In genomic region chr1:39295901-39296300, GRCh38 we compare ENCODE assay signal across 18 cellular contexts.
DNase-seq lines count a peak whose midpoint lies in the region; ATAC-seq and TF ChIP-seq lines count a peak whose summit lies in the region.
"Had no signal": no experiment of that assay in that cellular context is flagged by ENCODE, and none has a peak within 500 bp of the region (broad histone marks: within the 10 kb centered on the region; RNA-seq: fewer than 3 reads in every experiment).

No MANE protein-coding gene starts in this region.

- no peak overlapping the region for H3K4me2 ChIP-seq in neuronal stem cell (ENCODE audit: insufficient read depth, low read length, poor library complexity, severe bottlenecking)

- no peak overlapping the region for H3K9ac ChIP-seq in neuronal stem cell (ENCODE audit: low read depth, low read length, poor library complexity)

- no peak overlapping the region for H2BK5ac ChIP-seq in neuronal stem cell (ENCODE audit: low read length)

- no peak overlapping the region for H3K4ac ChIP-seq in neuronal stem cell (ENCODE audit: low read length)

- H3K27ac Mint-ChIP-seq in WTC11 = peak overlapping the region; percentile 63; the same call in 1 of the 2 replicates
- H3K27ac Mint-ChIP-seq: activated B cell treated with CpG ODN at 0.5 μM for 24 hours had no signal

- H2BK120ac ChIP-seq in neuronal stem cell (ENCODE audit: low read depth, low read length) = no peak overlapping the region

- H3K27ac ChIP-seq in foreskin keratinocyte = no peak overlapping the region
- no peak overlapping the region for H3K27ac ChIP-seq in neuronal stem cell (replicated peaks; ENCODE audit: low read length)
- H3K27ac ChIP-seq: coronary artery, suprapubic skin had no signal

- H2BK15ac ChIP-seq in neuronal stem cell (ENCODE audit: low read length) = no peak overlapping the region

- H3K27me3 ChIP-seq in foreskin keratinocyte (no peaks in the 10 kb centered on the region), neuronal stem cell (ENCODE audit: control insufficient read depth in 3 of 3, insufficient read depth in 3 of 3, low read depth in 1 of 3, low read length in 3 of 3) (no peaks in the 10 kb centered on the region)
- H3K27me3 ChIP-seq: heart left ventricle, suprapubic skin had no signal

- H3K27me3 Mint-ChIP-seq in WTC11 (ENCODE audit: low read depth) = no peaks in the 10 kb centered on the region
- H3K27me3 Mint-ChIP-seq: activated B cell treated with CpG ODN at 0.5 μM for 24 hours, T-cell had no signal

- H3K4me3 ChIP-seq in neuronal stem cell (ENCODE audit: low read length in 2 of 2) = no peak overlapping the region
- H3K4me3 ChIP-seq: coronary artery, HAP-1, heart left ventricle, suprapubic skin had no signal

- H3K4me1 Mint-ChIP-seq in WTC11 = no peaks in the 10 kb centered on the region
- H3K4me1 Mint-ChIP-seq: activated B cell treated with CpG ODN at 0.5 μM for 24 hours, T-cell had no signal

- TF ChIP-seq CTCF in WTC11 (IDR thresholded peaks at IDR 0.05) = no peak
- no peak for TF ChIP-seq CTCF in foreskin keratinocyte (conservative IDR thresholded peaks at IDR 0.05)

- H3K14ac ChIP-seq in neuronal stem cell (ENCODE audit: low read length) = no peak overlapping the region

- no peak overlapping the region for H2BK12ac ChIP-seq in neuronal stem cell (ENCODE audit: low read length)

- no peak overlapping the region for H4K91ac ChIP-seq in neuronal stem cell (ENCODE audit: low read depth, low read length, poor library complexity)

- peaks cover 81% of the 10 kb centered on the region for H3K36me3 Mint-ChIP-seq in WTC11

- no peak overlapping the region for H3K4me3 Mint-ChIP-seq in WTC11
- H3K4me3 Mint-ChIP-seq: activated B cell treated with CpG ODN at 0.5 μM for 24 hours, neural crest cell, T-cell had no signal

- no peak overlapping the region for H2AK5ac ChIP-seq in neuronal stem cell (ENCODE audit: low read depth, low read length)

- H3K9me3 Mint-ChIP-seq in WTC11 = no peaks in the 10 kb centered on the region
- H3K9me3 Mint-ChIP-seq: activated B cell treated with CpG ODN at 0.5 μM for 24 hours, neural crest cell, T-cell had no signal

- H3K36me3 ChIP-seq in neuronal stem cell (replicated peaks in 1 of 2; ENCODE audit: control insufficient read depth in 2 of 2, insufficient read depth in 2 of 2, low read length in 2 of 2) = peaks cover 37 to 95% of the 10 kb centered on the region in 2 donors

- no peaks in the 10 kb centered on the region for H3K9me3 ChIP-seq in neuronal stem cell (replicated peaks in 1 of 2; ENCODE audit: control insufficient read depth in 2 of 2, insufficient read depth in 1 of 2, low read depth in 1 of 2, low read length in 2 of 2)
- H3K9me3 ChIP-seq: HAP-1, heart left ventricle, suprapubic skin had no signal

- WGBS in neuronal stem cell (ENCODE audit: extremely low coverage in 2 of 2, insufficient read length in 2 of 2, insufficient replicate concordance in 1 of 2), 2 donors = no CpG with 5 or more reads among the region's 2 CpGs

- H3K18ac ChIP-seq in neuronal stem cell (ENCODE audit: low read length) = no peak overlapping the region

- H3K4me1 ChIP-seq in foreskin keratinocyte (peaks cover 14% of the 10 kb centered on the region), neuronal stem cell (ENCODE audit: control insufficient read depth in 2 of 2, insufficient read depth in 1 of 2, low read depth in 1 of 2, low read length in 2 of 2) (peaks cover 2 to 5% of the 10 kb centered on the region in 2 donors)
- H3K4me1 ChIP-seq: suprapubic skin had no signal

- POLR2A ChIA-PET in WTC11 (lab: Charles Lee) = no interaction called here

- H3K79me1 ChIP-seq in neuronal stem cell (ENCODE audit: low read depth, low read length) = peaks cover 2% of the 10 kb centered on the region

- no peak overlapping the region for H3K23ac ChIP-seq in neuronal stem cell (ENCODE audit: low read depth, low read length, poor library complexity)

- ATAC-seq in WTC11 = no peak
- peak; percentile 88 for ATAC-seq in foreskin keratinocyte
- ATAC-seq: heart left ventricle, Right ventricle myocardium inferior, T-cell had no signal

- CTCF ChIA-PET in WTC11 (lab: Charles Lee) = no interaction called here

- DNase-seq in stimulated activated CD4-positive, alpha-beta T cell treated with anti-CD3 and anti-CD28 coated beads, Interleukin-15, amount 100 ng/mL, for 24 hours = peak; percentile 5
- no peak for DNase-seq in stimulated activated CD4-positive, alpha-beta T cell treated with anti-CD3 and anti-CD28 coated beads, Interleukin-2, amount 100 ng/mL, for 48 hours
- no peak for DNase-seq in WTC11 (ENCODE audit: low spot score)
- DNase-seq in foreskin keratinocyte = peak; percentile 47 to 66
- DNase-seq in effector CD8-positive, alpha-beta T cell (lab: John Stamatoyannopoulos, UW) = no peak
- no peak for DNase-seq in neuronal stem cell (ENCODE audit: low spot score)
- DNase-seq in ecto neural progenitor cell (ENCODE audit: low spot score) = no peak
- DNase-seq: activated B cell treated with CpG ODN at 0.5 μM for 24 hours, heart left ventricle, mesenchymal stem cell, NCI-H1694, NCI-H446 treated with DMSO at 0.1 percent for 48 hours, T-cell had no signal

- H2AFZ ChIP-seq in neuronal stem cell (ENCODE audit: low read length) = no peak overlapping the region

- H4K8ac ChIP-seq in neuronal stem cell (ENCODE audit: low read depth, low read length) = no peak overlapping the region

TF ChIP-seq in WTC11, 78 proteins besides CTCF, POLR2A, EP300 and RAD21:
- no peak for TF ChIP-seq GTF2I (CRISPR knock-in tag; conservative IDR thresholded peaks at IDR 0.05)
- no peak for TF ChIP-seq TEAD1 (CRISPR knock-in tag; IDR thresholded peaks at IDR 0.05)
- no peak for TF ChIP-seq ZNF512 (CRISPR knock-in tag; IDR thresholded peaks at IDR 0.05; ENCODE audit: borderline replicate concordance)
- no peak for TF ChIP-seq NR2C2 (CRISPR knock-in tag; IDR thresholded peaks at IDR 0.05)
- TF ChIP-seq ZNF121 (CRISPR knock-in tag; IDR thresholded peaks at IDR 0.05) = no peak
- no peak for TF ChIP-seq RELA (CRISPR knock-in tag; IDR thresholded peaks at IDR 0.05; ENCODE audit: borderline replicate concordance)
- TF ChIP-seq MXD4 (CRISPR knock-in tag; IDR thresholded peaks at IDR 0.05; ENCODE audit: borderline replicate concordance) = no peak
- TF ChIP-seq HMGA2 (CRISPR knock-in tag; IDR thresholded peaks at IDR 0.05) = no peak
- no peak for TF ChIP-seq RORB (CRISPR knock-in tag; IDR thresholded peaks at IDR 0.05)
- TF ChIP-seq SMAD4 (CRISPR knock-in tag; IDR thresholded peaks at IDR 0.05) = no peak
- TF ChIP-seq ZNF232 (CRISPR knock-in tag; IDR thresholded peaks at IDR 0.05) = no peak
- no peak for TF ChIP-seq NFATC4 (CRISPR knock-in tag; IDR thresholded peaks at IDR 0.05)
- no peak for TF ChIP-seq ZBTB21 (CRISPR knock-in tag; IDR thresholded peaks at IDR 0.05; ENCODE audit: borderline replicate concordance)

Comparison
In these comparisons a context has a peak if more than half of its experiments do, and no peak if none do; other contexts are left out.
1. DNase-seq: peak in stimulated activated CD4-positive, alpha-beta T cell treated with anti-CD3 and anti-CD28 coated beads, Interleukin-15, amount 100 ng/mL, for 24 hours (single experiment) and foreskin keratinocyte (2 of 2); none in stimulated activated CD4-positive, alpha-beta T cell treated with anti-CD3 and anti-CD28 coated beads, Interleukin-2, amount 100 ng/mL, for 48 hours (0 of 2), WTC11 (single experiment), effector CD8-positive, alpha-beta T cell (single experiment), neuronal stem cell (single experiment) and ecto neural progenitor cell (single experiment).